In the genomic region with DNA sequence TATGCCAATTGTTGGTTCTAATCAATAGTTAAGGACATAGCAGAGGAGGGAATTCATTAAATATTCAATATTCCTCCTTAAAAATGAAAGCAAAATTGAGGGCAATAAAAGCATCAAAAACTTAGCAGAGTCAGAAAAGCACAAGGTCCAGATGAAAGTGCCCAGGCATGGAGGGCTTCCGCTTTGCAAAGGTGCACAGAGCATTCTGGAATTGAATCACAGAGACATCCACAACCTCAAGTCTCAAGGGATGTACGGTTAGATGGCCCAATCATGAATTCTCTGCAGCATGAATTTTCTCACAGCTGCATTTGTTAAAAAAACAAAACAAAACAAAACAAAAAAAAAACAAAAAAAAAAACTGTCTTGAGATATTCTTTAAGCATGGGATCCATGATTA, we compare ENCODE assay signal across 14 cellular contexts.
DNase-seq lines count a peak whose midpoint lies in the region; ATAC-seq and TF ChIP-seq lines count a peak whose summit lies in the region.
"Had no signal": no experiment of that assay in that cellular context is flagged by ENCODE, and none has a peak within 500 bp of the region (broad histone marks: within the 10 kb centered on the region; RNA-seq: fewer than 3 reads in every experiment).

No MANE protein-coding gene starts in this region.

- ATAC-seq in GM21619 (IDR thresholded peaks at IDR 0.05; ENCODE audit: unreplicated experiment) (peak; percentile 68), HG03175 (IDR thresholded peaks at IDR 0.05; ENCODE audit: unreplicated experiment) (peak; percentile 70)

- H3K27ac ChIP-seq in spleen = no peak overlapping the region
- H3K27ac ChIP-seq: C4-2B, GM23248, HL-60, KMS-11 had no signal

- no peak for TF ChIP-seq CTCF in GM12865 (IDR thresholded peaks at IDR 0.05; ENCODE audit: insufficient read depth, low read depth, low read length, missing control alignments)
- no peak for TF ChIP-seq CTCF in spleen (IDR thresholded peaks at IDR 0.05 in 8 of 11, conservative IDR thresholded peaks at IDR 0.05 in 3 of 11)

- intact Hi-C loops in spleen (cut with DNase I; ENCODE audit: low total_unique reads) = no loop called here

- TF ChIP-seq POLR2A in spleen (IDR thresholded peaks at IDR 0.05) = no peak

- peak; percentile 12 for DNase-seq in GM12865 (ENCODE audit: low read depth)
- no peak for DNase-seq in kidney glomerular epithelial cell (lab: John Stamatoyannopoulos, UW)
- no peak for DNase-seq in NCI-H446 (lab: John Stamatoyannopoulos, UW)
- DNase-seq in spleen = no peak
- DNase-seq: Caco-2; CD4-positive, alpha-beta T cell; GDM1; GM23248; HCEC 1CT had no signal

- peaks cover 0 to 2% (median 0%) of the 10 kb centered on the region in 6 donors for H3K4me1 ChIP-seq in spleen
- H3K4me1 ChIP-seq: Caco-2 had no signal

- no peaks in the 10 kb centered on the region for H3K27me3 ChIP-seq in spleen (replicated peaks in 1 of 7)

- WGBS in spleen, 5 donors = 78 to 89% (median 84%) methylated on average over 2 of the region's 2 CpGs

- H3K4me3 ChIP-seq in GM12865 (ENCODE audit: low read depth, low read length) (no peak overlapping the region), spleen (no peak overlapping the region)
- H3K4me3 ChIP-seq: GM23248 had no signal

- no peaks in the 10 kb centered on the region for H3K36me3 ChIP-seq in spleen

- no peaks in the 10 kb centered on the region for H3K9me3 ChIP-seq in spleen
- H3K9me3 ChIP-seq: Caco-2 had no signal
